In genomic region chr7:69517985-69518731, GRCh38 we compare ENCODE assay signal across 18 cellular contexts.
DNase-seq lines count a peak whose midpoint lies in the region.
"Had no signal": no experiment of that assay in that cellular context is flagged by ENCODE, and none has a peak within 500 bp of the region (broad histone marks: within the 10 kb centered on the region; RNA-seq: fewer than 3 reads in every experiment).

No MANE protein-coding gene starts in this region.

- no peaks in the 10 kb centered on the region for H3K9me3 ChIP-seq in HUES6 (ENCODE audit: control insufficient read depth, insufficient read depth, low read depth, low read length)
- H3K9me3 ChIP-seq: neutrophil, spleen had no signal

- no peaks in the 10 kb centered on the region for H3K36me3 ChIP-seq in HUES6 (ENCODE audit: control insufficient read depth, insufficient read depth, low read length)
- H3K36me3 ChIP-seq: neutrophil, spleen had no signal

- no peaks in the 10 kb centered on the region for H3K27me3 ChIP-seq in HUES6 (ENCODE audit: control insufficient read depth, insufficient read depth, low read length)
- H3K27me3 ChIP-seq: neutrophil, spleen had no signal

- peak overlapping the region; percentile 60; the same call in 1 of the 2 replicates for H3K27ac ChIP-seq in HUES6 (ENCODE audit: low read depth, low read length)
- H3K27ac ChIP-seq: HL-60, neutrophil, spleen had no signal

- H3K4me1 ChIP-seq in HUES6 (ENCODE audit: control insufficient read depth, insufficient read depth, low read length), result peaks cover 14% of the 10 kb centered on the region
- H3K4me1 ChIP-seq: spleen had no signal

- DNase-seq in ecto neural progenitor cell (ENCODE audit: low spot score) (peak; percentile 70), medulla oblongata (ENCODE audit: extremely low spot score) (peak; percentile 60), superior temporal gyrus (ENCODE audit: extremely low spot score) (peak; percentile 69), SHP77 treated with DMSO at 0.1 percent for 48 hours (lab: John Stamatoyannopoulos, UW) (no peak)
- no peak for DNase-seq in stimulated activated naive CD4-positive, alpha-beta T cell treated with Interleukin-2 at 50 U/mL for 16 hours (lab: John Stamatoyannopoulos, UW)
- no peak for DNase-seq in activated CD4-positive, alpha-beta T cell treated with anti-CD3 and anti-CD28 coated beads for 48 hours
- DNase-seq: activated CD8-positive, alpha-beta T cell treated with anti-CD3 and anti-CD28 coated beads, Interleukin-2, amount 10 ng/mL, durations not matched to agents 7 days and 5 days; CD4-positive, CD25-positive, alpha-beta regulatory T cell; cortex of kidney; immature natural killer cell; mammary epithelial cell; NCI-H1436 treated with DMSO at 0.1 percent for 48 hours; spleen; stimulated activated naive CD8-positive, alpha-beta T cell treated with anti-CD3 and anti-CD28 coated beads, Interleukin-15, amount 100 ng/mL, for 72 hours had no signal

- H3K9ac ChIP-seq in HUES6 (ENCODE audit: low read length), result peak overlapping the region; percentile 61

- H3K4me3 ChIP-seq in HUES6 (ENCODE audit: low read depth, low read length), result peak overlapping the region; percentile 8; the same call in 1 of the 2 replicates
- H3K4me3 ChIP-seq: GM12878, spleen had no signal

Comparison
In these comparisons a context has a peak if more than half of its experiments do, and no peak if none do; other contexts are left out.
1. DNase-seq: peak in ecto neural progenitor cell (single experiment), medulla oblongata (single experiment) and superior temporal gyrus (single experiment); none in SHP77 treated with DMSO at 0.1 percent for 48 hours (single experiment), stimulated activated naive CD4-positive, alpha-beta T cell treated with Interleukin-2 at 50 U/mL for 16 hours (single experiment) and activated CD4-positive, alpha-beta T cell treated with anti-CD3 and anti-CD28 coated beads for 48 hours (single experiment).